In genomic region chrX:95505721-95506120, GRCh38 we compare ENCODE assay signal across 13 cellular contexts.
DNase-seq lines count a peak whose midpoint lies in the region; ATAC-seq and TF ChIP-seq lines count a peak whose summit lies in the region.
"Had no signal": no experiment of that assay in that cellular context is flagged by ENCODE, and none has a peak within 500 bp of the region (broad histone marks: within the 10 kb centered on the region; RNA-seq: fewer than 3 reads in every experiment).

No MANE protein-coding gene starts in this region.

- H3K4me2 ChIP-seq in osteoblast (ENCODE audit: insufficient read depth, low read length): no peak overlapping the region

- H3K36me3 ChIP-seq in osteoblast (ENCODE audit: insufficient read depth, low read length): no peaks in the 10 kb centered on the region
- H3K36me3 ChIP-seq: upper lobe of right lung had no signal

- H2AFZ ChIP-seq in osteoblast (ENCODE audit: low read length): no peak overlapping the region

- H3K27me3 ChIP-seq in osteoblast (ENCODE audit: insufficient read depth, low read length): no peaks in the 10 kb centered on the region
- H3K27me3 ChIP-seq: upper lobe of right lung had no signal

- no peaks in the 10 kb centered on the region for H4K20me1 ChIP-seq in osteoblast (ENCODE audit: insufficient read depth, low read length)

- peaks cover 2% of the 10 kb centered on the region for H3K9me3 ChIP-seq in osteoblast (ENCODE audit: low read depth, low read length)
- H3K9me3 ChIP-seq: upper lobe of right lung had no signal

- H3K4me3 ChIP-seq in retinal pigment epithelial cell (ENCODE audit: low read length): no peak overlapping the region
- no peak overlapping the region for H3K4me3 ChIP-seq in osteoblast (ENCODE audit: insufficient read depth, low read length)
- H3K4me3 ChIP-seq: upper lobe of right lung had no signal

- TF ChIP-seq CTCF in retinal pigment epithelial cell (conservative IDR thresholded peaks at IDR 0.05; ENCODE audit: low read depth, low read length) (peak; percentile 43), osteoblast (IDR thresholded peaks at IDR 0.05; ENCODE audit: extremely low read depth, low read depth, low read length) (no peak)

- no peak overlapping the region for H3K27ac ChIP-seq in osteoblast (ENCODE audit: low read depth, low read length)
- H3K27ac ChIP-seq: upper lobe of right lung had no signal

- ATAC-seq in GM21786 (IDR thresholded peaks at IDR 0.05; ENCODE audit: unreplicated experiment): no peak
- ATAC-seq: naive thymus-derived CD4-positive, alpha-beta T cell; upper lobe of right lung had no signal

- H3K4me1 ChIP-seq in osteoblast (ENCODE audit: insufficient read depth, low read length): no peaks in the 10 kb centered on the region
- H3K4me1 ChIP-seq: upper lobe of right lung had no signal

- DNase-seq in NCI-H82 (lab: John Stamatoyannopoulos, UW) (peak; percentile 1), NCI-H82 treated with DMSO at 0.1 percent for 48 hours (lab: John Stamatoyannopoulos, UW; ENCODE audit: unreplicated experiment) (no peak), OCI-M1 (lab: John Stamatoyannopoulos, UW) (peak; percentile 24), fibroblast of gingiva (ENCODE audit: low read depth) (peak; percentile 1), retinal pigment epithelial cell (ENCODE audit: low read depth) (no peak), osteoblast (ENCODE audit: insufficient read length, low spot score, missing footprints) (no peak), GF-D8 (lab: John Stamatoyannopoulos, UW) (no peak)
- DNase-seq: activated CD4-positive, CD25-positive, alpha-beta regulatory T cell treated with anti-CD3 and anti-CD28 coated beads, Interleukin-2, amount 50 U/mL, for 72 hours; C1 segment of cervical spinal cord; HCEC 1CT; naive thymus-derived CD4-positive, alpha-beta T cell; upper lobe of right lung had no signal

- H3K79me2 ChIP-seq in osteoblast (ENCODE audit: insufficient read depth, low read length): no peaks in the 10 kb centered on the region

Comparison
In these comparisons a context has a peak if more than half of its experiments do, and no peak if none do; other contexts are left out.
1. DNase-seq: peak in NCI-H82 (single experiment), OCI-M1 (single experiment) and fibroblast of gingiva (single experiment); none in NCI-H82 treated with DMSO at 0.1 percent for 48 hours (single experiment), retinal pigment epithelial cell (single experiment), osteoblast (single experiment) and GF-D8 (single experiment).